Comparison of ENCODE assay signal across 1 cellular context in the genomic region with DNA sequence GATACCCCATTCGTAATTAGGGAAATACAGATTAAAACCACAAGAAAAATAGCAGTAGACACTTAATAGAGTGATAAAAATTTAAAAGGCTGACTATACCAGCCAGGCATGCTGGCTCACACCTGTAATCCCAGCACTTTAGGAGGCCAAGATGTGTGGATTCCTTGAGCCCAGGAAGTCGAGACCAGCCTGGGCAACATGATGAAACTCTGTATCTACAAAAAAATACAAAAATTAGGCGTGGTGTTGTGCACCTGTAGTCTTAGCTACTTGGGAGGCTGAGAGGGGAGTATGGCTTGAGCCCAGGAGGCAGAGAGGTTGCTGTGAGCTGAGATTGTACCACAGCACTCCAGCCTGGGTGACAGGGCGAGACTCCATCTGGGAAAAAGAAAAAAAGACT.
TF ChIP-seq lines count a peak whose summit lies in the region.

No MANE protein-coding gene starts in this region.

TF ChIP-seq in H1, 55 proteins besides CTCF, POLR2A, EP300 and RAD21:
- TF ChIP-seq SAP30 (IDR thresholded peaks at IDR 0.05; ENCODE audit: insufficient read depth, insufficient replicate concordance, low read length) (no peak), JUND (IDR thresholded peaks at IDR 0.05; ENCODE audit: low read length) (no peak), PHF8 (conservative IDR thresholded peaks at IDR 0.05; ENCODE audit: low read depth, low read length) (no peak), SP1 (IDR thresholded peaks at IDR 0.05; ENCODE audit: low read depth, low read length) (no peak), POLR2AphosphoS5 (IDR thresholded peaks at IDR 0.05; ENCODE audit: low read depth, low read length) (no peak), TEAD4 (IDR thresholded peaks at IDR 0.05; ENCODE audit: low read depth, low read length) (no peak), POU5F1 (IDR thresholded peaks at IDR 0.05; ENCODE audit: low read depth, low read length) (no peak), BACH1 (IDR thresholded peaks at IDR 0.05; ENCODE audit: low read length) (no peak), RBBP5 (IDR thresholded peaks at IDR 0.05; ENCODE audit: borderline replicate concordance, low read depth, low read length) (no peak), YY1 (IDR thresholded peaks at IDR 0.05; ENCODE audit: low read depth, low read length) (no peak), FOSL1 (IDR thresholded peaks at IDR 0.05; ENCODE audit: insufficient read depth, low read depth, low read length) (no peak), RXRA (IDR thresholded peaks at IDR 0.05; ENCODE audit: insufficient read depth, low read depth, low read length) (no peak), EZH2 (IDR thresholded peaks at IDR 0.05; ENCODE audit: low read depth, low read length, severe bottlenecking) (no peak), TAF7 (optimal IDR thresholded peaks at IDR 0.05; ENCODE audit: borderline replicate concordance, low read depth, low read length) (no peak), KDM1A (IDR thresholded peaks at IDR 0.05; ENCODE audit: borderline replicate concordance, low read length) (no peak), CBX5 (IDR thresholded peaks at IDR 0.05; ENCODE audit: low read depth, low read length) (no peak), SIX5 (IDR thresholded peaks at IDR 0.05; ENCODE audit: low read depth, low read length) (no peak), TAF1 (IDR thresholded peaks at IDR 0.05; ENCODE audit: low read depth, low read length) (no peak)
